In the genomic region with DNA sequence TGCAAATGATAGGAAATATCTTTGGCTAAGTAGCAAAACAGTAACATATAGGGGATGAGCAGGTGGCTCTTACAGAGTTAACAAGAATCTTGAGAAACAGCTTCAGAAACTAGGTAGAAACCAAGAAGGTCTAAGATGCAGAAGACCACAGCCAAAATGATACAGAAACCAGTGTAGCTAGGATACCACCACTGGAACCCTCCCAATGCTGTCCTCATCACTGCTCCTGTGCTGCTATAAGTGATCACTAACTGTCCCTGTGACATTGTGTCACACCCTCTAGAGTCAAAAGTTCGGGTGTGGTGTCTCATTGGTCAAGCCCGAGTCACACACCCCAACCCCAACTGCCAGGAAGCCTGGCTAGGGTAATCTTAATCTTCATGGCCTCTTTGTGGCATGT, we compare ENCODE assay signal across 18 cellular contexts.
DNase-seq lines count a peak whose midpoint lies in the region; ATAC-seq, FAIRE-seq and TF ChIP-seq lines count a peak whose summit lies in the region.
"Had no signal": no experiment of that assay in that cellular context is flagged by ENCODE, and none has a peak within 500 bp of the region (broad histone marks: within the 10 kb centered on the region; RNA-seq: fewer than 3 reads in every experiment).

No MANE protein-coding gene starts in this region.

- no peak for TF ChIP-seq CTCF in GM10266 (IDR thresholded peaks at IDR 0.05; ENCODE audit: control insufficient read depth, insufficient read depth, low read depth, missing control alignments)

- FAIRE-seq in HTR-8/SVneo (lab: Jason Lieb, UNC), result no peak
- FAIRE-seq: HepG2 had no signal

- DNase-seq in GM10266 (ENCODE audit: extremely low spot score) (peak; percentile 41), GF-D8 (lab: John Stamatoyannopoulos, UW) (no peak), HTR-8/SVneo (ENCODE audit: insufficient read length, low spot score) (no peak), OCI-M2 (lab: John Stamatoyannopoulos, UW; ENCODE audit: unreplicated experiment) (no peak)
- DNase-seq: activated gamma-delta T cell treated with Interleukin-2 at 50 U/mL for 16 hours; effector memory CD8-positive, alpha-beta T cell; foreskin melanocyte; NCI-H1436; NCI-H526; ovary; T-helper 9 cell; uterus had no signal

- ATAC-seq in GM19043 (IDR thresholded peaks at IDR 0.05; ENCODE audit: low read depth, unreplicated experiment), result peak; percentile 91
- ATAC-seq in GM21717 (IDR thresholded peaks at IDR 0.05; ENCODE audit: unreplicated experiment), result peak; percentile 83
- peak; percentile 90 for ATAC-seq in HG03175 (IDR thresholded peaks at IDR 0.05; ENCODE audit: unreplicated experiment)
- no peak for ATAC-seq in HG02623 (IDR thresholded peaks at IDR 0.05; ENCODE audit: unreplicated experiment)
- ATAC-seq: effector memory CD8-positive, alpha-beta T cell; HCT116; HepG2 had no signal
